Comparison of ENCODE assay signal across 18 cellular contexts in genomic region chr11:113385749-113386148, GRCh38. TPM values are rescaled to one million over a fixed set of nuclear protein-coding genes. Genes with fewer than 3 reads are reported as not detected.
"Had no signal": no experiment of that assay in that cellular context is flagged by ENCODE, and none has a peak within 500 bp of the region (broad histone marks: within the 10 kb centered on the region; RNA-seq: fewer than 3 reads in every experiment).

No MANE protein-coding gene starts in this region.

- H3K27me3 Mint-ChIP-seq: activated naive CD8-positive, alpha-beta T cell treated with anti-CD3 and anti-CD28 coated beads, Interleukin-2, amount 10 ng/mL, durations not matched to agents 7 days and 5 days had no signal

- H3K9me3 Mint-ChIP-seq: activated CD4-positive, alpha-beta T cell treated with anti-CD3 and anti-CD28 coated beads, Interleukin-2, amount 10 ng/mL, durations not matched to agents 24 days and 14 days; activated CD8-positive, alpha-beta T cell treated with anti-CD3 and anti-CD28 coated beads for 36 hours; activated naive CD8-positive, alpha-beta T cell treated with anti-CD3 and anti-CD28 coated beads, Interleukin-2, amount 10 ng/mL, durations not matched to agents 7 days and 5 days; activated T-helper 17 cell treated with anti-CD3 and anti-CD28 coated beads, Interleukin-2, amount 50 U/mL, for 72 hours; mesothelial cell of epicardium; natural killer cell treated with Interleukin-12 subunit alpha and Interleukin-12 subunit beta and Interleukin-15 and Interleukin-18, amount 100 ng/mL, for 72 hours had no signal

- H3K9me3 ChIP-seq: body of pancreas, colonic mucosa, neutrophil, sigmoid colon, transverse colon had no signal

- H3K36me3 Mint-ChIP-seq: activated naive CD8-positive, alpha-beta T cell treated with anti-CD3 and anti-CD28 coated beads, Interleukin-2, amount 10 ng/mL, durations not matched to agents 7 days and 5 days; mesothelial cell of epicardium; natural killer cell treated with Interleukin-12 subunit alpha and Interleukin-12 subunit beta and Interleukin-15 and Interleukin-18, amount 100 ng/mL, for 72 hours had no signal

- DNase-seq: activated CD4-positive, alpha-beta T cell treated with anti-CD3 and anti-CD28 coated beads, Interleukin-2, amount 10 ng/mL, durations not matched to agents 24 days and 14 days; activated CD8-positive, alpha-beta T cell treated with anti-CD3 and anti-CD28 coated beads for 36 hours; activated naive CD4-positive, alpha-beta T cell treated with Interleukin-2 at 50 U/mL for 16 hours; activated naive CD8-positive, alpha-beta T cell treated with anti-CD3 and anti-CD28 coated beads, Interleukin-2, amount 10 ng/mL, durations not matched to agents 7 days and 5 days; activated T-cell treated with anti-CD3 and anti-CD28 coated beads, Interleukin-2, amount 50 U/mL, for 1 hour; amygdala; body of pancreas; central memory CD4-positive, alpha-beta T cell; colonic mucosa; effector CD4-positive, alpha-beta T cell; sigmoid colon; stimulated activated naive CD4-positive, alpha-beta T cell treated with Interleukin-2 at 50 U/mL for 16 hours; transverse colon had no signal

- H3K27ac Mint-ChIP-seq: activated CD4-positive, alpha-beta T cell treated with anti-CD3 and anti-CD28 coated beads, Interleukin-2, amount 10 ng/mL, durations not matched to agents 24 days and 14 days; activated CD8-positive, alpha-beta T cell treated with anti-CD3 and anti-CD28 coated beads for 36 hours; activated naive CD8-positive, alpha-beta T cell treated with anti-CD3 and anti-CD28 coated beads, Interleukin-2, amount 10 ng/mL, durations not matched to agents 7 days and 5 days; activated T-helper 17 cell treated with anti-CD3 and anti-CD28 coated beads, Interleukin-2, amount 50 U/mL, for 72 hours; natural killer cell treated with Interleukin-12 subunit alpha and Interleukin-12 subunit beta and Interleukin-15 and Interleukin-18, amount 100 ng/mL, for 72 hours had no signal

- H3K9ac ChIP-seq: parathyroid adenoma had no signal

- H3K79me2 ChIP-seq: parathyroid adenoma had no signal

- H3K4me3 Mint-ChIP-seq: activated CD4-positive, alpha-beta T cell treated with anti-CD3 and anti-CD28 coated beads, Interleukin-2, amount 10 ng/mL, durations not matched to agents 24 days and 14 days; activated CD8-positive, alpha-beta T cell treated with anti-CD3 and anti-CD28 coated beads for 36 hours; activated naive CD8-positive, alpha-beta T cell treated with anti-CD3 and anti-CD28 coated beads, Interleukin-2, amount 10 ng/mL, durations not matched to agents 7 days and 5 days; activated T-helper 17 cell treated with anti-CD3 and anti-CD28 coated beads, Interleukin-2, amount 50 U/mL, for 72 hours; mesothelial cell of epicardium; natural killer cell treated with Interleukin-12 subunit alpha and Interleukin-12 subunit beta and Interleukin-15 and Interleukin-18, amount 100 ng/mL, for 72 hours had no signal

- ATAC-seq: activated CD8-positive, alpha-beta T cell treated with anti-CD3 and anti-CD28 coated beads for 36 hours; activated T-helper 17 cell treated with anti-CD3 and anti-CD28 coated beads, Interleukin-2, amount 50 U/mL, for 72 hours; body of pancreas had no signal

- H3K36me3 ChIP-seq: colonic mucosa, neutrophil, sigmoid colon, transverse colon had no signal

- H3K4me1 Mint-ChIP-seq: activated CD4-positive, alpha-beta T cell treated with anti-CD3 and anti-CD28 coated beads, Interleukin-2, amount 10 ng/mL, durations not matched to agents 24 days and 14 days; activated naive CD8-positive, alpha-beta T cell treated with anti-CD3 and anti-CD28 coated beads, Interleukin-2, amount 10 ng/mL, durations not matched to agents 7 days and 5 days; activated T-helper 17 cell treated with anti-CD3 and anti-CD28 coated beads, Interleukin-2, amount 50 U/mL, for 72 hours had no signal

- H3K4me1 ChIP-seq: colonic mucosa, parathyroid adenoma had no signal

- H3K27ac ChIP-seq: body of pancreas, colonic mucosa, neutrophil, parathyroid adenoma, sigmoid colon, transverse colon had no signal

- H2AFZ ChIP-seq: parathyroid adenoma had no signal

- H3K4me3 ChIP-seq: body of pancreas, colonic mucosa, sigmoid colon, transverse colon had no signal

RNA-seq across cellular contexts. Expression of gene ANKK1, which starts 1.8 kb away (rescaled TPM):
- total RNA-seq: activated CD4-positive, alpha-beta T cell treated with anti-CD3 and anti-CD28 coated beads, Interleukin-2, amount 10 ng/mL, durations not matched to agents 24 days and 14 days; activated CD8-positive, alpha-beta T cell treated with anti-CD3 and anti-CD28 coated beads for 36 hours had no signal
